In genomic region chr19:16585808-16586476, GRCh38 we compare ENCODE assay signal across 8 cellular contexts. TPM values are rescaled to one million over a fixed set of nuclear protein-coding genes. Genes with fewer than 3 reads are reported as not detected.
DNase-seq lines count a peak whose midpoint lies in the region; ATAC-seq and TF ChIP-seq lines count a peak whose summit lies in the region.

No MANE protein-coding gene starts in this region.

- no peak overlapping the region for H2AFZ ChIP-seq in Karpas-422 (ENCODE audit: low read length)

- peak overlapping the region; percentile 77 for H3K4me2 ChIP-seq in Karpas-422 (ENCODE audit: low read depth, low read length, poor library complexity, severe bottlenecking)

- peak overlapping the region; percentile 69 for H3K4me3 Mint-ChIP-seq in CD4-positive, alpha-beta T cell

- ATAC-seq in CD4-positive, alpha-beta T cell (ENCODE audit: poor library complexity) = no peak
- ATAC-seq in GM19324 (IDR thresholded peaks at IDR 0.05; ENCODE audit: low FRiP score, unreplicated experiment) = peak; percentile 24

- H3K36me3 Mint-ChIP-seq in CD4-positive, alpha-beta T cell (ENCODE audit: low read depth) = no peaks in the 10 kb centered on the region

- POLR2A ChIA-PET in CD4-positive, alpha-beta T cell (lab: Charles Lee) = interaction anchor here (0.7 to 3.1 kb wide), 6 partner anchors 8 to 628 kb away, joined by 3 to 32 read pairs (median 16); partner anchors contain the start of genes MED26 and SLC35E1

- H3K36me3 ChIP-seq in Karpas-422 (ENCODE audit: insufficient read depth, low read length) = no peaks in the 10 kb centered on the region
- peaks cover 11% of the 10 kb centered on the region for H3K36me3 ChIP-seq in neutrophil

- H3K27me3 Mint-ChIP-seq in CD4-positive, alpha-beta T cell = no peaks in the 10 kb centered on the region

- H3K27me3 ChIP-seq in CD4-positive, alpha-beta T cell (ENCODE audit: control insufficient read depth, insufficient read depth, low read length) = no peaks in the 10 kb centered on the region
- H3K27me3 ChIP-seq in Karpas-422 (ENCODE audit: low read length) = no peaks in the 10 kb centered on the region
- no peaks in the 10 kb centered on the region for H3K27me3 ChIP-seq in neutrophil

- CTCF ChIA-PET in CD4-positive, alpha-beta T cell (lab: Charles Lee) = interaction anchor here (1.0 to 2.1 kb wide), 2 partner anchors 12 to 28 kb away, joined by 4 to 15 read pairs; no protein-coding TSS in a partner anchor

- no peaks in the 10 kb centered on the region for H3K9me3 ChIP-seq in CD4-positive, alpha-beta T cell (ENCODE audit: control insufficient read depth, low read length)
- no peaks in the 10 kb centered on the region for H3K9me3 ChIP-seq in Karpas-422 (ENCODE audit: low read length)
- H3K9me3 ChIP-seq in neutrophil = no peaks in the 10 kb centered on the region

- no peaks in the 10 kb centered on the region for H3K9me3 Mint-ChIP-seq in CD4-positive, alpha-beta T cell

- peaks cover 79% of the 10 kb centered on the region for H3K79me2 ChIP-seq in Karpas-422 (ENCODE audit: low read length)

- H3K4me1 ChIP-seq in Karpas-422 (ENCODE audit: low read length) = peaks cover 96% of the 10 kb centered on the region
- peaks cover 67 to 76% of the 10 kb centered on the region in 2 experiments for H3K4me1 ChIP-seq in neutrophil (ENCODE audit: control insufficient read depth in 1 of 2, insufficient read depth in 1 of 2, low read depth in 1 of 2, low read length in 1 of 2)

- intact Hi-C loops in CD4-positive, alpha-beta T cell (cut with DNase I, micrococcal nuclease) = loop anchor here in 1 of 2 experiments (1.0 kb wide), 1 partner anchor 18 kb away; no protein-coding TSS in a partner anchor

- peak overlapping the region; percentile 77 for H3K27ac ChIP-seq in CD4-positive, alpha-beta T cell (ENCODE audit: low read depth, low read length)
- peak overlapping the region; percentile 98 for H3K27ac ChIP-seq in Karpas-422 (ENCODE audit: low read length)
- H3K27ac ChIP-seq in neutrophil = peak overlapping the region; percentile 85

- DNase-seq in CD4-positive, alpha-beta T cell = no peak
- DNase-seq in Karpas-422 = peak; percentile 81
- peak; percentile 25 for DNase-seq in astrocyte of the hippocampus (ENCODE audit: low read depth, low spot score)
- DNase-seq in NCI-H146 treated with DMSO at 0.1 percent for 48 hours (lab: John Stamatoyannopoulos, UW; ENCODE audit: unreplicated experiment) = no peak
- DNase-seq in SHP77 (lab: John Stamatoyannopoulos, UW) = no peak
- no peak for DNase-seq in NCI-H187 (lab: John Stamatoyannopoulos, UW)

- H3K27ac Mint-ChIP-seq in CD4-positive, alpha-beta T cell = peak overlapping the region; percentile 98

- peak overlapping the region; percentile 74 for H3K4me3 ChIP-seq in Karpas-422 (ENCODE audit: low read length)
- H3K4me3 ChIP-seq in neutrophil (ENCODE audit: low read depth in 1 of 2, low read length in 1 of 2) = no peak overlapping the region

- peaks cover 87% of the 10 kb centered on the region for H3K4me1 Mint-ChIP-seq in CD4-positive, alpha-beta T cell (ENCODE audit: low read depth)

- no peaks in the 10 kb centered on the region for H3K9me2 ChIP-seq in Karpas-422 (replicated peaks; ENCODE audit: insufficient read depth, low read length)

- TF ChIP-seq CTCF in CD4-positive, alpha-beta T cell (IDR thresholded peaks at IDR 0.05) = no peak
- no peak for TF ChIP-seq CTCF in neutrophil (IDR thresholded peaks at IDR 0.05)

- H3K9ac ChIP-seq in Karpas-422 (ENCODE audit: low read length) = peak overlapping the region; percentile 82

- H4K20me1 ChIP-seq in Karpas-422 (ENCODE audit: insufficient read depth, low read depth, low read length) = no peaks in the 10 kb centered on the region; the same call in 1 of the 2 replicates

RNA-seq across cellular contexts. Expression of gene SLC35E1, which starts 13.7 kb away (rescaled TPM):
- total RNA-seq in CD4-positive, alpha-beta T cell = 10 to 100 TPM; 72.3 to 76.3 TPM
- total RNA-seq in Karpas-422 (2014; rRNA removed; shearing (Covaris generic); ENCODE audit: low replicate concordance) = 33.5 and 39.4 TPM in 2 replicates

RNA-seq across cellular contexts. Expression of gene MED26, which starts 42.1 kb away (rescaled TPM):
- 10 to 100 TPM; 50.4 to 52.4 TPM for total RNA-seq in CD4-positive, alpha-beta T cell
- total RNA-seq in Karpas-422 (2014; rRNA removed; shearing (Covaris generic); ENCODE audit: low replicate concordance) = 15.0 and 23.7 TPM in 2 replicates

RNA-seq across cellular contexts. Expression of gene CHERP, which starts 43.7 kb away (rescaled TPM):
- 10 to 100 TPM; 47.1 to 48.2 TPM for total RNA-seq in CD4-positive, alpha-beta T cell
- total RNA-seq in Karpas-422 (2014; rRNA removed; shearing (Covaris generic); ENCODE audit: low replicate concordance) = 5.9 and 14.9 TPM in 2 replicates

Comparison
In these comparisons a context has a peak if more than half of its experiments do, and no peak if none do; other contexts are left out.
1. DNase-seq: peak in Karpas-422 (single experiment) and astrocyte of the hippocampus (single experiment); none in CD4-positive, alpha-beta T cell (0 of 10), NCI-H146 treated with DMSO at 0.1 percent for 48 hours (single experiment), SHP77 (0 of 2) and NCI-H187 (0 of 2).
2. Peak in every context shown above with its lines, with median percentiles within 50 percentile points of each other: H3K27ac ChIP-seq.